Comparison of ENCODE assay signal across 8 cellular contexts in genomic region chr10:58282615-58283014, GRCh38. TPM values are rescaled to one million over a fixed set of nuclear protein-coding genes. Genes with fewer than 3 reads are reported as not detected.
DNase-seq lines count a peak whose midpoint lies in the region; ATAC-seq and TF ChIP-seq lines count a peak whose summit lies in the region.

No MANE protein-coding gene starts in this region.

- H2BK20ac ChIP-seq in IMR-90 (ENCODE audit: low read depth, low read length) = peak overlapping the region; percentile 50; the same call in 1 of the 2 replicates

- H4K8ac ChIP-seq in IMR-90 (ENCODE audit: low read depth in 2 of 2, low read length in 2 of 2) (no peak overlapping the region), mesenchymal stem cell (ENCODE audit: low read length) (no peak overlapping the region)

- H3K9ac ChIP-seq in IMR-90 (ENCODE audit: low read depth, low read length) (no peak overlapping the region), mesenchymal stem cell (ENCODE audit: low read length) (no peak overlapping the region)

- H3K27me3 ChIP-seq in IMR-90 (ENCODE audit: control insufficient read depth, insufficient read depth, low read length) (no peaks in the 10 kb centered on the region), mesenchymal stem cell (ENCODE audit: control insufficient read depth in 1 of 2, insufficient read depth in 1 of 2, low read length in 2 of 2) (no peaks in the 10 kb centered on the region), body of pancreas (no peaks in the 10 kb centered on the region)

- TF ChIP-seq RAD21 in IMR-90 (IDR thresholded peaks at IDR 0.05; ENCODE audit: low read length) = no peak

- in situ Hi-C loops in GM13976 (cut with MboI; ENCODE audit: low sequenced_read_pairs, unreplicated experiment) (no loop called here), IMR-90 (cut with MboI; ENCODE audit: low sequenced_read_pairs) (no loop called here)

- H2AFZ ChIP-seq in IMR-90 (replicated peaks; ENCODE audit: low read length, poor library complexity) = no peak overlapping the region
- no peak overlapping the region for H2AFZ ChIP-seq in mesenchymal stem cell (ENCODE audit: low read depth, low read length)

- peak overlapping the region; percentile 8; the same call in 1 of the 2 replicates for H3K23ac ChIP-seq in IMR-90 (ENCODE audit: low read depth, low read length)
- H3K23ac ChIP-seq in mesenchymal stem cell (ENCODE audit: low read length in 2 of 2) = no peak overlapping the region

- POLR2A ChIA-PET in IMR-90 (lab: Charles Lee; ENCODE audit: unreplicated experiment) = no interaction called here

- no peak overlapping the region for H3K4me3 ChIP-seq in IMR-90 (ENCODE audit: insufficient read depth, low read depth, low read length)
- H3K4me3 ChIP-seq in mesenchymal stem cell (ENCODE audit: insufficient read depth in 1 of 2, low read depth in 1 of 2, low read length in 2 of 2) = no peak overlapping the region
- no peak overlapping the region for H3K4me3 ChIP-seq in body of pancreas

- ATAC-seq in GM21576 (IDR thresholded peaks at IDR 0.05; ENCODE audit: unreplicated experiment) (peak; percentile 98), IMR-90 (ENCODE audit: low read depth) (no peak), body of pancreas (no peak)

- CTCF ChIA-PET in IMR-90 (lab: Yijun Ruan, JAX) = no interaction called here

- H3K4ac ChIP-seq in IMR-90 (ENCODE audit: low read depth, low read length) (peak overlapping the region; percentile 8; the same call in 1 of the 2 replicates), mesenchymal stem cell (ENCODE audit: low read depth in 1 of 2, low read length in 2 of 2) (no peak overlapping the region)

- no peak overlapping the region for H2AK5ac ChIP-seq in IMR-90 (ENCODE audit: low read depth, low read length)
- H2AK5ac ChIP-seq in mesenchymal stem cell (ENCODE audit: low read length, severe bottlenecking) = no peak overlapping the region

- TF ChIP-seq CTCF in GM13976 (IDR thresholded peaks at IDR 0.05; ENCODE audit: borderline replicate concordance, control extremely low read depth, extremely low read depth, insufficient read depth, missing control alignments) (no peak), IMR-90 (conservative IDR thresholded peaks at IDR 0.05; ENCODE audit: low read depth, low read length) (no peak), body of pancreas (IDR thresholded peaks at IDR 0.05) (no peak)

- no peak overlapping the region for H3K18ac ChIP-seq in IMR-90 (ENCODE audit: low read depth, low read length)
- H3K18ac ChIP-seq in mesenchymal stem cell (ENCODE audit: low read depth in 1 of 2, low read length in 2 of 2) = no peak overlapping the region

- H3K56ac ChIP-seq in IMR-90 (ENCODE audit: extremely low read depth, insufficient read depth, low read length) = no peak overlapping the region

- H2BK12ac ChIP-seq in mesenchymal stem cell (ENCODE audit: low read length in 2 of 2) = no peak overlapping the region

- H4K91ac ChIP-seq in IMR-90 (ENCODE audit: insufficient read depth, low read depth, low read length) (0 out of 2 replicates have a peak overlapping the region, but pooled peaks have one; percentile 1), mesenchymal stem cell (ENCODE audit: low read length) (no peak overlapping the region)

- intact Hi-C loops in IMR-90 (cut with micrococcal nuclease) (no loop called here), body of pancreas (cut with DNase I) (no loop called here)

- H2BK5ac ChIP-seq in IMR-90 (ENCODE audit: low read depth, low read length, poor library complexity, severe bottlenecking) = no peak overlapping the region
- H2BK5ac ChIP-seq in mesenchymal stem cell (ENCODE audit: low read depth, low read length, poor library complexity, severe bottlenecking) = no peak overlapping the region

- H3K36me3 ChIP-seq in IMR-90 (ENCODE audit: control insufficient read depth, insufficient read depth, low read length) (peaks cover 5% of the 10 kb centered on the region; the same call in 1 of the 2 replicates), mesenchymal stem cell (ENCODE audit: control insufficient read depth in 1 of 2, insufficient read depth in 2 of 2, low read depth in 1 of 2, low read length in 2 of 2) (peaks cover 0 to 35% of the 10 kb centered on the region in 2 experiments), body of pancreas (replicated peaks in 1 of 2; ENCODE audit: insufficient read depth in 1 of 2, low read depth in 2 of 2) (no peaks in the 10 kb centered on the region)

- peaks cover 3% of the 10 kb centered on the region; the same call in 1 of the 2 replicates for H4K20me1 ChIP-seq in IMR-90 (ENCODE audit: insufficient read depth, low read length)

- no peaks in the 10 kb centered on the region for H3K9me3 ChIP-seq in IMR-90 (ENCODE audit: control insufficient read depth, insufficient read depth, low read length)
- no peaks in the 10 kb centered on the region for H3K9me3 ChIP-seq in mesenchymal stem cell (ENCODE audit: control insufficient read depth, low read length)
- no peaks in the 10 kb centered on the region for H3K9me3 ChIP-seq in body of pancreas

- WGBS in IMR-90 (ENCODE audit: extremely low coverage in 2 of 2, insufficient read length in 1 of 2), 2 experiments = 100% methylated on average over 1 of the region's 3 CpGs; no CpG with 5 or more reads in 1 of the 2 experiments
- WGBS in mesenchymal stem cell = over 99% methylated on average over 3 of the region's 3 CpGs
- 76 to 83% methylated on average over 3 of the region's 3 CpGs for WGBS in body of pancreas, 2 donors

- H2AK9ac ChIP-seq in IMR-90 (replicated peaks; ENCODE audit: low read depth, low read length, poor library complexity) = no peak overlapping the region

- H3K14ac ChIP-seq in IMR-90 (replicated peaks; ENCODE audit: low read depth, low read length) = no peak overlapping the region
- no peak overlapping the region for H3K14ac ChIP-seq in mesenchymal stem cell (ENCODE audit: low read length in 2 of 2)

- no peaks in the 10 kb centered on the region for H3K9me1 ChIP-seq in IMR-90 (ENCODE audit: insufficient read depth, low read length)

- dilution Hi-C loops in IMR-90 (cut with HindIII; ENCODE audit: low sequenced_read_pairs, unreplicated experiment) = no loop called here

- TF ChIP-seq POLR2A in IMR-90 (IDR thresholded peaks at IDR 0.05; ENCODE audit: low read depth, low read length) (no peak), body of pancreas (IDR thresholded peaks at IDR 0.05) (no peak)

- H3K27ac ChIP-seq in IMR-90 (ENCODE audit: insufficient read depth, low read length) (no peak overlapping the region), mesenchymal stem cell (ENCODE audit: low read length, poor library complexity, severe bottlenecking) (no peak overlapping the region), body of pancreas (no peak overlapping the region)

- H3K4me1 ChIP-seq in IMR-90 (ENCODE audit: control insufficient read depth, insufficient read depth, low read length) = peaks cover 7% of the 10 kb centered on the region
- no peaks in the 10 kb centered on the region for H3K4me1 ChIP-seq in mesenchymal stem cell (ENCODE audit: control insufficient read depth, insufficient read depth, low read depth, low read length)
- peaks cover 4% of the 10 kb centered on the region for H3K4me1 ChIP-seq in body of pancreas

- H2BK120ac ChIP-seq in IMR-90 (ENCODE audit: low read depth, low read length) = no peak overlapping the region; the same call in 1 of the 2 replicates
- H2BK120ac ChIP-seq in mesenchymal stem cell (ENCODE audit: low read depth, low read length) = no peak overlapping the region

- H3K79me1 ChIP-seq in IMR-90 (ENCODE audit: low read depth in 1 of 2, low read length in 2 of 2) (peaks cover 0 to 5% of the 10 kb centered on the region in 2 experiments; a peak in 2 of 4 replicates), mesenchymal stem cell (replicated peaks; ENCODE audit: low read length, poor library complexity, severe bottlenecking) (peaks cover 9% of the 10 kb centered on the region)

- no TSS peak for BruUV-seq in IMR-90 (replicated peaks; lab: Mats Ljungman, UMichigan)

- H2BK15ac ChIP-seq in IMR-90 (ENCODE audit: low read depth, low read length) (no peak overlapping the region), mesenchymal stem cell (ENCODE audit: low read depth, poor library complexity, severe bottlenecking) (no peak overlapping the region)

- H3K4me2 ChIP-seq in IMR-90 (ENCODE audit: low read depth, low read length) (no peak overlapping the region), mesenchymal stem cell (ENCODE audit: low read length, poor library complexity, severe bottlenecking) (no peak overlapping the region)

- H4K5ac ChIP-seq in IMR-90 (ENCODE audit: low read depth, low read length) = peak overlapping the region; percentile 63; the same call in 1 of the 2 replicates

- DNase-seq in GM13976 (ENCODE audit: low spot score) = peak; percentile 60
- DNase-seq in IMR-90 = no peak
- DNase-seq in central memory CD4-positive, alpha-beta T cell = peak; percentile 40
- DNase-seq in mesenchymal stem cell = no peak
- DNase-seq in body of pancreas = no peak
- DNase-seq in NAMALWA (ENCODE audit: low spot score) = no peak
- no peak for DNase-seq in DMS79 treated with DMSO at 0.1 percent for 48 hours (lab: John Stamatoyannopoulos, UW)

TF ChIP-seq in IMR-90, 13 proteins besides CTCF, POLR2A, EP300 and RAD21:
- TF ChIP-seq MAZ (IDR thresholded peaks at IDR 0.05; ENCODE audit: borderline replicate concordance, low read depth, low read length) (no peak), RFX5 (IDR thresholded peaks at IDR 0.05; ENCODE audit: low read depth, low read length) (no peak), FOS (IDR thresholded peaks at IDR 0.05; ENCODE audit: low read depth, low read length) (no peak), BHLHE40 (IDR thresholded peaks at IDR 0.05; ENCODE audit: low read depth, low read length) (no peak), CHD1 (IDR thresholded peaks at IDR 0.05; ENCODE audit: low read depth, low read length) (no peak)
TF ChIP-seq in IMR-90: peak in this region for 0.

RNA-seq across cellular contexts. Expression of gene CISD1, which starts 13.7 kb away (rescaled TPM):
- 25.8 and 34.6 TPM in 2 replicates for total RNA-seq in IMR-90 (2012; rRNA removed)
- polyA plus RNA-seq in IMR-90 (2012; rRNA removed) = 25.7 and 28.2 TPM in 2 replicates
- 6.6 and 13.8 TPM in 2 replicates for polyA plus RNA-seq in IMR-90 (2012; cell fraction: cytosol; rRNA removed)
- polyA plus RNA-seq in IMR-90 (2012; cell fraction: nucleus; rRNA removed; ENCODE audit: low replicate concordance) = 2.0 and 16.6 TPM in 2 replicates
- 65.9 TPM for polyA plus RNA-seq in mesenchymal stem cell (2013, experiment 1 of 2)
- 68.1 TPM for polyA plus RNA-seq in mesenchymal stem cell (2013, experiment 2 of 2)
- 1 to 10 TPM; 3.0 to 8.3 TPM for total RNA-seq in body of pancreas

RNA-seq across cellular contexts. Expression of gene IPMK, which starts 14.9 kb away (rescaled TPM):
- total RNA-seq in IMR-90 (2012; rRNA removed) (2.0 and 5.0 TPM in 2 replicates), body of pancreas (1 to 10 TPM; 3.1 to 4.6 TPM)
- 0.69 and 0.89 TPM in 2 replicates for polyA plus RNA-seq in IMR-90 (2012; rRNA removed)
- 0.13 and 0.25 TPM in 2 replicates for polyA plus RNA-seq in IMR-90 (2012; cell fraction: cytosol; rRNA removed)
- polyA plus RNA-seq in IMR-90 (2012; cell fraction: nucleus; rRNA removed; ENCODE audit: low replicate concordance) = 0.21 and 1.0 TPM in 2 replicates
- polyA plus RNA-seq in mesenchymal stem cell (2013, experiment 1 of 2) = 3.0 TPM
- polyA plus RNA-seq in mesenchymal stem cell (2013, experiment 2 of 2) = 3.4 TPM

RNA-seq across cellular contexts. Expression of gene UBE2D1, which starts 52.2 kb away (rescaled TPM):
- total RNA-seq in IMR-90 (2012; rRNA removed) = 9.1 and 15.8 TPM in 2 replicates
- polyA plus RNA-seq in IMR-90 (2012; rRNA removed) = 9.5 and 9.7 TPM in 2 replicates
- polyA plus RNA-seq in IMR-90 (2012; cell fraction: cytosol; rRNA removed) = 9.3 and 11.2 TPM in 2 replicates
- 2.4 and 6.1 TPM in 2 replicates for polyA plus RNA-seq in IMR-90 (2012; cell fraction: nucleus; rRNA removed; ENCODE audit: low replicate concordance)
- polyA plus RNA-seq in mesenchymal stem cell (2013, experiment 1 of 2) = 20.7 TPM
- 24.4 TPM for polyA plus RNA-seq in mesenchymal stem cell (2013, experiment 2 of 2)
- 1 to 10 TPM; 3.0 to 7.5 TPM for total RNA-seq in body of pancreas

Comparison
In these comparisons a context has a peak if more than half of its experiments do, and no peak if none do; other contexts are left out.
1. DNase-seq: peak in GM13976 (single experiment) and central memory CD4-positive, alpha-beta T cell (single experiment); none in IMR-90 (single experiment), mesenchymal stem cell (single experiment), body of pancreas (0 of 4), NAMALWA (single experiment) and DMS79 treated with DMSO at 0.1 percent for 48 hours (single experiment).